In genomic region chr4:154082760-154083530, GRCh38 we compare ENCODE assay signal across 8 cellular contexts.
DNase-seq lines count a peak whose midpoint lies in the region; ATAC-seq lines count a peak whose summit lies in the region.

No MANE protein-coding gene starts in this region.

- no peak for DNase-seq in activated naive CD8-positive, alpha-beta T cell treated with anti-CD3 and anti-CD28 coated beads, Interleukin-2, amount 50 U/mL, for 24 hours
- no peak for DNase-seq in activated naive CD8-positive, alpha-beta T cell treated with anti-CD3 and anti-CD28 coated beads for 36 hours
- peak; percentile 4 to 23 for DNase-seq in Kasumi-1 (lab: John Stamatoyannopoulos, UW)
- peak; percentile 62 for DNase-seq in ecto neural progenitor cell (ENCODE audit: low spot score)
- DNase-seq in stromal cell of bone marrow (ENCODE audit: low read depth): peak; percentile 31
- DNase-seq in MV-4-11 (lab: John Stamatoyannopoulos, UW): no peak
- no peak for DNase-seq in NCI-H510A treated with DMSO at 0.1 percent for 48 hours (lab: John Stamatoyannopoulos, UW)

- H3K9me3 Mint-ChIP-seq in activated naive CD8-positive, alpha-beta T cell treated with anti-CD3 and anti-CD28 coated beads, Interleukin-2, amount 50 U/mL, for 24 hours: no peaks in the 10 kb centered on the region
- no peaks in the 10 kb centered on the region for H3K9me3 Mint-ChIP-seq in activated naive CD8-positive, alpha-beta T cell treated with anti-CD3 and anti-CD28 coated beads for 36 hours

- H3K27ac Mint-ChIP-seq in activated naive CD8-positive, alpha-beta T cell treated with anti-CD3 and anti-CD28 coated beads, Interleukin-2, amount 50 U/mL, for 24 hours: no peak overlapping the region
- H3K27ac Mint-ChIP-seq in activated naive CD8-positive, alpha-beta T cell treated with anti-CD3 and anti-CD28 coated beads for 36 hours: no peak overlapping the region

- H3K27me3 Mint-ChIP-seq in activated naive CD8-positive, alpha-beta T cell treated with anti-CD3 and anti-CD28 coated beads, Interleukin-2, amount 50 U/mL, for 24 hours: peaks cover 9% of the 10 kb centered on the region
- peaks cover 6% of the 10 kb centered on the region for H3K27me3 Mint-ChIP-seq in activated naive CD8-positive, alpha-beta T cell treated with anti-CD3 and anti-CD28 coated beads for 36 hours

- H3K4me3 Mint-ChIP-seq in activated naive CD8-positive, alpha-beta T cell treated with anti-CD3 and anti-CD28 coated beads, Interleukin-2, amount 50 U/mL, for 24 hours: no peak overlapping the region
- H3K4me3 Mint-ChIP-seq in activated naive CD8-positive, alpha-beta T cell treated with anti-CD3 and anti-CD28 coated beads for 36 hours: no peak overlapping the region

- ATAC-seq in activated naive CD8-positive, alpha-beta T cell treated with anti-CD3 and anti-CD28 coated beads, Interleukin-2, amount 50 U/mL, for 24 hours: peak; percentile 48
- no peak for ATAC-seq in GM19467 (IDR thresholded peaks at IDR 0.05; ENCODE audit: unreplicated experiment)

- H3K36me3 Mint-ChIP-seq in activated naive CD8-positive, alpha-beta T cell treated with anti-CD3 and anti-CD28 coated beads, Interleukin-2, amount 50 U/mL, for 24 hours (ENCODE audit: low read depth): no peaks in the 10 kb centered on the region
- no peaks in the 10 kb centered on the region for H3K36me3 Mint-ChIP-seq in activated naive CD8-positive, alpha-beta T cell treated with anti-CD3 and anti-CD28 coated beads for 36 hours

- no peaks in the 10 kb centered on the region for H3K4me1 Mint-ChIP-seq in activated naive CD8-positive, alpha-beta T cell treated with anti-CD3 and anti-CD28 coated beads, Interleukin-2, amount 50 U/mL, for 24 hours
- no peaks in the 10 kb centered on the region for H3K4me1 Mint-ChIP-seq in activated naive CD8-positive, alpha-beta T cell treated with anti-CD3 and anti-CD28 coated beads for 36 hours

Comparison
In these comparisons a context has a peak if more than half of its experiments do, and no peak if none do; other contexts are left out.
1. DNase-seq: peak in Kasumi-1 (2 of 2), ecto neural progenitor cell (single experiment) and stromal cell of bone marrow (single experiment); none in activated naive CD8-positive, alpha-beta T cell treated with anti-CD3 and anti-CD28 coated beads, Interleukin-2, amount 50 U/mL, for 24 hours (single experiment), activated naive CD8-positive, alpha-beta T cell treated with anti-CD3 and anti-CD28 coated beads for 36 hours (single experiment), MV-4-11 (single experiment) and NCI-H510A treated with DMSO at 0.1 percent for 48 hours (single experiment).